ENCODE assay signal across 8 cellular contexts in genomic region chr21:42164064-42164789, GRCh38. TPM values are rescaled to one million over a fixed set of nuclear protein-coding genes. Genes with fewer than 3 reads are reported as not detected.
A peak's percentile ranks its signal among the peaks of the same experiment; 100 is the strongest.
DNase-seq lines count a peak whose midpoint lies in the region; ATAC-seq and TF ChIP-seq lines count a peak whose summit lies in the region.

No MANE protein-coding gene starts in this region.

- no peaks in the 10 kb centered on the region for H4K20me1 ChIP-seq in OCI-LY3 (ENCODE audit: insufficient read depth, low read length)

- intact Hi-C loops in heart right ventricle (cut with DNase I) (loop anchor here in 9 of 10 donors (1.0 to 10.0 kb wide), 13 partner anchors 51 to 351 kb away; partner anchors contain the start of genes ABCG1 (in 2 of the 9) and SLC37A1 (in 1 of the 9)), sigmoid colon (cut with DNase I) (no loop called here)

- no peak overlapping the region for H3K4me3 ChIP-seq in OCI-LY3 (ENCODE audit: low read length)
- no peak overlapping the region for H3K4me3 ChIP-seq in heart right ventricle
- no peak overlapping the region for H3K4me3 ChIP-seq in sigmoid colon

- H3K27me3 ChIP-seq in OCI-LY3 (ENCODE audit: low read depth, low read length): no peaks in the 10 kb centered on the region
- H3K27me3 ChIP-seq in heart right ventricle: peaks cover 0 to 7% (median 0%) of the 10 kb centered on the region in 7 donors
- H3K27me3 ChIP-seq in sigmoid colon: peaks cover 0 to 3% (median 0%) of the 10 kb centered on the region in 3 donors

- TF ChIP-seq EP300 in sigmoid colon (IDR thresholded peaks at IDR 0.05): no peak

- DNase-seq in SKM-1 treated with dmso at 0.1 percent for 144 hours (lab: John Stamatoyannopoulos, UW; ENCODE audit: unreplicated experiment) (peak; percentile 29), SKM-1 (lab: John Stamatoyannopoulos, UW; ENCODE audit: unreplicated experiment) (no peak), heart right ventricle (peak; percentile 65 to 82), sigmoid colon (peak; percentile 79)
- peak; percentile 28 for DNase-seq in activated T-helper 9 cell treated with anti-CD3 and anti-CD28 coated beads, Interleukin-2, amount 50 U/mL, for 16 hours (ENCODE audit: low read depth)

- WGBS in heart right ventricle, 2 donors: 54 to 58% methylated on average over 7 of the region's 7 CpGs
- 41 to 62% methylated on average over 7 of the region's 7 CpGs for WGBS in sigmoid colon, 2 donors

- ATAC-seq in heart right ventricle (peak; percentile 74 to 94 (median 91)), GM21390 (IDR thresholded peaks at IDR 0.05; ENCODE audit: unreplicated experiment) (no peak), HG03432 (IDR thresholded peaks at IDR 0.05; ENCODE audit: unreplicated experiment) (no peak)

- TF ChIP-seq CTCF in OCI-LY3 (IDR thresholded peaks at IDR 0.05; ENCODE audit: low read depth, low read length): peak; percentile 70
- TF ChIP-seq CTCF in heart right ventricle (IDR thresholded peaks at IDR 0.05): peak; percentile 38 to 76 (median 66)
- peak in 1 of 4 experiments; percentile 24 for TF ChIP-seq CTCF in sigmoid colon (IDR thresholded peaks at IDR 0.05)

- no peak overlapping the region for H3K9ac ChIP-seq in OCI-LY3 (ENCODE audit: low read length)

- no peaks in the 10 kb centered on the region for H3K79me2 ChIP-seq in OCI-LY3 (ENCODE audit: low read length)

- no peak overlapping the region for H3K4me2 ChIP-seq in OCI-LY3 (ENCODE audit: low read length)

- H3K4me1 ChIP-seq in OCI-LY3 (ENCODE audit: low read length) (no peaks in the 10 kb centered on the region), heart right ventricle (peaks cover 0 to 15% (median 5%) of the 10 kb centered on the region in 9 donors), sigmoid colon (no peaks in the 10 kb centered on the region)

- no peak overlapping the region for H3K27ac ChIP-seq in OCI-LY3 (ENCODE audit: low read length)
- H3K27ac ChIP-seq in heart right ventricle: peak overlapping the region in 2 of 10 donors; percentile 12 to 30
- no peak overlapping the region for H3K27ac ChIP-seq in sigmoid colon

- H2AFZ ChIP-seq in OCI-LY3 (ENCODE audit: low read depth, low read length): no peak overlapping the region

- no peaks in the 10 kb centered on the region for H3K36me3 ChIP-seq in OCI-LY3 (replicated peaks; ENCODE audit: low read depth, low read length)
- no peaks in the 10 kb centered on the region for H3K36me3 ChIP-seq in heart right ventricle
- no peaks in the 10 kb centered on the region for H3K36me3 ChIP-seq in sigmoid colon

- H3K9me3 ChIP-seq in OCI-LY3 (ENCODE audit: insufficient read depth, low read length) (no peaks in the 10 kb centered on the region), heart right ventricle (no peaks in the 10 kb centered on the region), sigmoid colon (no peaks in the 10 kb centered on the region)

- TF ChIP-seq POLR2A in sigmoid colon (IDR thresholded peaks at IDR 0.05): no peak

RNA-seq across cellular contexts. Expression of gene ABCG1, which starts 54.7 kb away (rescaled TPM):
- total RNA-seq in heart right ventricle (10 to 100 TPM in 7 of 10 donors, 1 to 10 TPM in 3; 5.5 to 26.2 (median 14.6) TPM), sigmoid colon (10 to 100 TPM in 3 of 4 donors, 1 to 10 TPM in 1; 6.0 to 19.3 (median 13.6) TPM)
- polyA plus RNA-seq in heart right ventricle (10 to 100 TPM; 11.6 to 19.4 TPM), sigmoid colon (10 to 100 TPM in 2 of 3 donors, 1 to 10 TPM in 1; 8.1 to 15.6 (median 10.2) TPM)

Comparison
In these comparisons a context has a peak if more than half of its experiments do, and no peak if none do; other contexts are left out.
1. ATAC-seq: peak in heart right ventricle (8 of 8); none in GM21390 (single experiment) and HG03432 (single experiment).